In genomic region chr15:69087581-69087980, GRCh38 we compare ENCODE assay signal across 16 cellular contexts.
DNase-seq lines count a peak whose midpoint lies in the region; FAIRE-seq and TF ChIP-seq lines count a peak whose summit lies in the region.
"Had no signal": no experiment of that assay in that cellular context is flagged by ENCODE, and none has a peak within 500 bp of the region (broad histone marks: within the 10 kb centered on the region; RNA-seq: fewer than 3 reads in every experiment).

No MANE protein-coding gene starts in this region.

- H2AK5ac ChIP-seq in H9 (ENCODE audit: insufficient read length, low read length) (no peak overlapping the region), mesendoderm (ENCODE audit: low read length) (no peak overlapping the region)

- no peak for DNase-seq in A673 (ENCODE audit: low spot score)
- DNase-seq in H9, result no peak
- DNase-seq in SK-N-DZ (ENCODE audit: low spot score), result peak; percentile 31
- DNase-seq in mesendoderm, result peak; percentile 30
- DNase-seq in endodermal cell, result no peak
- no peak for DNase-seq in H54 (ENCODE audit: insufficient read length, low spot score)
- DNase-seq in progenitor cell of endocrine pancreas (ENCODE audit: low spot score, unreplicated experiment), result no peak
- DNase-seq: COR-L47, HCEC 1CT, KG1, NCI-H1048, NCI-H1436 treated with DMSO at 0.1 percent for 48 hours, NCI-H510A treated with DMSO at 0.1 percent for 48 hours, SW 1271 had no signal

- H4K91ac ChIP-seq in H9 (ENCODE audit: insufficient read length, low read depth, low read length), result no peak overlapping the region

- no peak for TF ChIP-seq POLR2A in H54 (IDR thresholded peaks at IDR 0.05; ENCODE audit: low read depth, low read length)

- H2BK5ac ChIP-seq in H9 (ENCODE audit: insufficient read length, low read length) (no peak overlapping the region), mesendoderm (ENCODE audit: low read length) (peak overlapping the region; percentile 57)

- no peak for FAIRE-seq in H54 (lab: Jason Lieb, UNC)
- FAIRE-seq: A204.1 had no signal

- H3T11ph ChIP-seq in H9 (ENCODE audit: low read length), result no peak overlapping the region

- H3K4me3 ChIP-seq in A673 (ENCODE audit: low read depth, low read length, poor library complexity, severe bottlenecking) (no peak overlapping the region), mesendoderm (ENCODE audit: low read length) (no peak overlapping the region), endodermal cell (ENCODE audit: low read length) (no peak overlapping the region)
- H3K4me3 ChIP-seq: SJSA1 had no signal

- POLR2A ChIA-PET in A673 (lab: Charles Lee; ENCODE audit: low non-redundant PET), result no interaction called here

- H3K36me3 Mint-ChIP-seq in H9 (ENCODE audit: insufficient read depth in 1 of 3, low read depth in 3 of 3) (no peaks in the 10 kb centered on the region), endodermal cell (ENCODE audit: low read depth) (no peaks in the 10 kb centered on the region), progenitor cell of endocrine pancreas (ENCODE audit: insufficient read depth) (no peaks in the 10 kb centered on the region)

- no peaks in the 10 kb centered on the region for H3K36me3 ChIP-seq in A673 (ENCODE audit: insufficient read depth, low read length, poor library complexity, severe bottlenecking)
- H3K36me3 ChIP-seq in mesendoderm (ENCODE audit: control insufficient read depth, insufficient read depth, low read length), result no peaks in the 10 kb centered on the region
- no peaks in the 10 kb centered on the region for H3K36me3 ChIP-seq in endodermal cell (ENCODE audit: control insufficient read depth, insufficient read depth, low read length)
- H3K36me3 ChIP-seq: SJSA1 had no signal

- H3K9me3 Mint-ChIP-seq in H9 (no peaks in the 10 kb centered on the region; a peak in 1 of 5 replicates), endodermal cell (no peaks in the 10 kb centered on the region), progenitor cell of endocrine pancreas (ENCODE audit: low read depth) (no peaks in the 10 kb centered on the region)

- no peaks in the 10 kb centered on the region for H4K20me1 ChIP-seq in H9 (ENCODE audit: control insufficient read depth, insufficient read depth, insufficient read length)

- H3K9ac ChIP-seq in H9 (ENCODE audit: extremely low read depth, insufficient read length, low read length) (no peak overlapping the region), mesendoderm (ENCODE audit: low read length) (no peak overlapping the region), endodermal cell (ENCODE audit: extremely low read depth, low read length, poor library complexity, severe bottlenecking) (no peak overlapping the region)

- H2BK120ac ChIP-seq in H9 (ENCODE audit: low read depth, low read length, poor library complexity, severe bottlenecking) (no peak overlapping the region), mesendoderm (ENCODE audit: low read depth, low read length) (no peak overlapping the region)

- H3K9me3 ChIP-seq in A673 (ENCODE audit: low read depth, low read length, poor library complexity, severe bottlenecking), result no peaks in the 10 kb centered on the region
- H3K9me3 ChIP-seq in H9 (ENCODE audit: control insufficient read depth, low read depth, low read length), result no peaks in the 10 kb centered on the region
- no peaks in the 10 kb centered on the region for H3K9me3 ChIP-seq in endodermal cell (ENCODE audit: control insufficient read depth, low read length)
- H3K9me3 ChIP-seq: SJSA1 had no signal

- intact Hi-C loops in A673 (cut with micrococcal nuclease; ENCODE audit: unreplicated experiment), result no loop called here

- no peak for TF ChIP-seq CTCF in A673 (conservative IDR thresholded peaks at IDR 0.05; ENCODE audit: low read depth, low read length)
- no peak for TF ChIP-seq CTCF in H9 (conservative IDR thresholded peaks at IDR 0.05)
- no peak for TF ChIP-seq CTCF in endodermal cell (conservative IDR thresholded peaks at IDR 0.05)
- TF ChIP-seq CTCF in progenitor cell of endocrine pancreas (IDR thresholded peaks at IDR 0.05; ENCODE audit: unreplicated experiment), result no peak

- no peak overlapping the region; the same call in 1 of the 2 replicates for H3K14ac ChIP-seq in H9 (ENCODE audit: insufficient read depth, low read length)

- peak overlapping the region; percentile 43 for H3K18ac ChIP-seq in H9 (ENCODE audit: insufficient read length, low read depth, low read length)
- H3K18ac ChIP-seq in mesendoderm (ENCODE audit: low read length), result no peak overlapping the region

- peaks cover 87 to 92% of the 10 kb centered on the region in 2 experiments for H3K4me1 Mint-ChIP-seq in H9
- H3K4me1 Mint-ChIP-seq in endodermal cell, result peaks cover 74% of the 10 kb centered on the region
- H3K4me1 Mint-ChIP-seq in progenitor cell of endocrine pancreas (ENCODE audit: low read depth), result peaks cover 22% of the 10 kb centered on the region

- H3K23me2 ChIP-seq in H9 (ENCODE audit: insufficient read length, low read depth, low read length, poor library complexity, severe bottlenecking), result peaks cover 2% of the 10 kb centered on the region

- H3K27ac Mint-ChIP-seq in H9 (peak overlapping the region in 2 of 3 experiments; percentile 22 to 85; a peak in 5 of 7 replicates), endodermal cell (no peak overlapping the region), progenitor cell of endocrine pancreas (no peak overlapping the region)

- no peak overlapping the region for H2BK15ac ChIP-seq in H9 (ENCODE audit: low read depth, low read length)
- H2BK15ac ChIP-seq in mesendoderm (replicated peaks; ENCODE audit: low read depth), result no peak overlapping the region

- no peak overlapping the region for H3K23ac ChIP-seq in H9 (ENCODE audit: insufficient read length, low read depth, low read length)
- no peak overlapping the region for H3K23ac ChIP-seq in mesendoderm (ENCODE audit: low read length)

- no CpG with 5 or more reads among the region's 2 CpGs for WGBS in H9 (ENCODE audit: extremely low coverage, insufficient read length, low lambda C conversion rate)
- no CpG with 5 or more reads among the region's 2 CpGs for WGBS in mesendoderm (ENCODE audit: extremely low coverage, insufficient coverage, low lambda C conversion rate)
- 66 to 67% methylated on average over 2 of the region's 2 CpGs for WGBS in endodermal cell (ENCODE audit: insufficient coverage in 1 of 2, insufficient read length in 1 of 2), 2 experiments

- H4K8ac ChIP-seq in H9 (replicated peaks; ENCODE audit: insufficient read length, low read depth, low read length) (no peak overlapping the region), mesendoderm (ENCODE audit: low read depth, low read length) (no peak overlapping the region)

- H2BK12ac ChIP-seq in H9 (ENCODE audit: insufficient read length, low read depth, low read length), result no peak overlapping the region

- H3K4ac ChIP-seq in H9 (ENCODE audit: low read depth, low read length) (no peak overlapping the region), mesendoderm (ENCODE audit: low read depth, low read length) (no peak overlapping the region)

- H4K5ac ChIP-seq in H9 (ENCODE audit: insufficient read length, low read depth, low read length) (no peak overlapping the region), mesendoderm (ENCODE audit: low read length) (no peak overlapping the region)

- H3K79me2 ChIP-seq in H9 (ENCODE audit: insufficient read depth, low read length) (no peaks in the 10 kb centered on the region), mesendoderm (ENCODE audit: control insufficient read depth, insufficient read depth, low read length) (no peaks in the 10 kb centered on the region)

- H3K79me1 ChIP-seq in H9 (ENCODE audit: insufficient read depth, low read depth, low read length, poor library complexity, severe bottlenecking), result no peaks in the 10 kb centered on the region
- H3K79me1 ChIP-seq in mesendoderm (ENCODE audit: low read length), result no peaks in the 10 kb centered on the region

- no peak overlapping the region for H2BK20ac ChIP-seq in H9 (ENCODE audit: low read depth, low read length, poor library complexity, severe bottlenecking)

- H3K27ac ChIP-seq in A673 (ENCODE audit: low read depth, low read length, poor library complexity, severe bottlenecking) (peak overlapping the region; percentile 93), H9 (ENCODE audit: insufficient read length, low read depth, low read length) (no peak overlapping the region), mesendoderm (ENCODE audit: low read depth, low read length) (no peak overlapping the region), endodermal cell (ENCODE audit: low read depth, low read length) (no peak overlapping the region)
- H3K27ac ChIP-seq: SJSA1 had no signal

- H3K4me2 ChIP-seq in H9 (ENCODE audit: insufficient read depth, insufficient read length, low read length) (peak overlapping the region; percentile 81), mesendoderm (ENCODE audit: low read length) (no peak overlapping the region)

- no peak overlapping the region for H2AFZ ChIP-seq in H9 (ENCODE audit: low read length)

- peaks cover 35% of the 10 kb centered on the region for H3K27me3 Mint-ChIP-seq in H9 (ENCODE audit: low read depth)
- H3K27me3 Mint-ChIP-seq in endodermal cell (ENCODE audit: insufficient read depth), result peaks cover 12% of the 10 kb centered on the region
- peaks cover 75% of the 10 kb centered on the region for H3K27me3 Mint-ChIP-seq in progenitor cell of endocrine pancreas

- CTCF ChIA-PET in A673 (lab: Charles Lee), result no interaction called here

- BruUV-seq in A673 (replicated peaks; lab: Mats Ljungman, UMichigan), result no TSS peak

- H3K56ac ChIP-seq in H9 (ENCODE audit: insufficient read length, low read depth, low read length) (no peak overlapping the region), mesendoderm (ENCODE audit: low read length) (no peak overlapping the region)

- H3K27me3 ChIP-seq in A673 (replicated peaks; ENCODE audit: insufficient read depth, low read depth, low read length, poor library complexity) (no peaks in the 10 kb centered on the region), H9 (ENCODE audit: insufficient read depth, low read length) (no peaks in the 10 kb centered on the region), mesendoderm (ENCODE audit: insufficient read depth, low read length, poor library complexity) (no peaks in the 10 kb centered on the region), endodermal cell (ENCODE audit: control insufficient read depth, insufficient read depth, low read length, poor library complexity, severe bottlenecking) (no peaks in the 10 kb centered on the region)
- H3K27me3 ChIP-seq: SJSA1 had no signal

- peak overlapping the region; percentile 25 to 43; a peak in 4 of 5 replicates for H3K4me3 Mint-ChIP-seq in H9
- H3K4me3 Mint-ChIP-seq in endodermal cell, result no peak overlapping the region
- H3K4me3 Mint-ChIP-seq in progenitor cell of endocrine pancreas (ENCODE audit: low read depth), result no peak overlapping the region

- H3K4me1 ChIP-seq in A673 (ENCODE audit: insufficient read depth, low read length, poor library complexity, severe bottlenecking) (peaks cover 45% of the 10 kb centered on the region), H9 (ENCODE audit: insufficient read depth, low read length) (peaks cover 48% of the 10 kb centered on the region; the same call in 1 of the 2 replicates), mesendoderm (ENCODE audit: control insufficient read depth, low read depth, low read length) (peaks cover 21% of the 10 kb centered on the region), endodermal cell (ENCODE audit: control insufficient read depth, insufficient read depth, low read length) (peaks cover 32% of the 10 kb centered on the region)

Comparison
In these comparisons a context has a peak if more than half of its experiments do, and no peak if none do; other contexts are left out.
1. DNase-seq: peak in SK-N-DZ (single experiment) and mesendoderm (single experiment); none in A673 (single experiment), H9 (single experiment), endodermal cell (single experiment), H54 (single experiment) and progenitor cell of endocrine pancreas (single experiment).
2. H3K27ac Mint-ChIP-seq: peak in H9 (2 of 3); none in endodermal cell (single experiment) and progenitor cell of endocrine pancreas (single experiment).
3. H3K4me3 Mint-ChIP-seq: peak in H9 (2 of 2); none in endodermal cell (single experiment) and progenitor cell of endocrine pancreas (single experiment).